Comparison of ENCODE assay signal across 12 cellular contexts in the genomic region with DNA sequence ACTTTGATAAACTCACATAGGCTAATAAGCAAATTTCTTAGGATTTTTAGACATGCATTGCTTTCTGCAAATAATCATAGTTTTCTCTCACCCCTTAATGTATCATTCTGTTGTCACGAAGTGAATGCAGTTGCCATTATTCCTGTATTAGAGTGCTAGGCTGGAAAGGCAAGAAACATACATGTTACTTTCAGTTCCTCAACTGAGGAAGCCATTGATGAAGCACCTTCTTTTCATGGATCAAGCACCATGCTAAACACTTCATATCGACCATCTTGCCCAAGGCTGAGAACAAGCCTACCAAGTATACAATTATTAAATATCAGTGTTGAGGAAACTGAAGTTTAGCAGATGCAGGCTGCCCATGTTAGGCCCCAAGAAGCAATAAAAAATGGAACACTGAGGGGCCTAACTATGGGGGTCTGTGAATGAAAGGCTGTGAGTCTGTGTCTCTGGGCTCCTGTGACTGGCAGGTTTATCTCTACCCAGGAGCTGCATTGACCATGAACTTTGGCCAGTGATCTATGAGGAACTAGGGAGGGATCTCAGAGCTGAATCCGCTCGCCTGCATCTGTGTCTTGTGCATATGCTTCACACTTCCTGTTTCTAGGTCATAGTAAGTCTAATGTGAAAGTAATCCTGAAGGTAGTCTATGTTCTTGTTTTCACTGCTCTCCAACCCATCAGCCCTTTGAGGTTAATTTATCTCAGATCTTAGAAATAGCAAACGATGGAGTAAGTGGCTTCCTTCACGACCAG. TPM values are rescaled to one million over a fixed set of nuclear protein-coding genes. Genes with fewer than 3 reads are reported as not detected.
DNase-seq lines count a peak whose midpoint lies in the region; ATAC-seq, FAIRE-seq and TF ChIP-seq lines count a peak whose summit lies in the region.
"Had no signal": no experiment of that assay in that cellular context is flagged by ENCODE, and none has a peak within 500 bp of the region (broad histone marks: within the 10 kb centered on the region; RNA-seq: fewer than 3 reads in every experiment).

No MANE protein-coding gene starts in this region.

- TF ChIP-seq EP300 in K562 (IDR thresholded peaks at IDR 0.05; ENCODE audit: low read length) = no peak

- TF ChIP-seq RAD21 in K562 (CRISPR knock-in tag; conservative IDR thresholded peaks at IDR 0.05 in 1 of 2, IDR thresholded peaks at IDR 0.05 in 1 of 2) = no peak

- H3K9me3 ChIP-seq in K562 (replicated peaks; ENCODE audit: control insufficient read depth, insufficient read depth, low read depth, low read length) = no peaks in the 10 kb centered on the region
- H3K9me3 ChIP-seq: gastrocnemius medialis, tibial artery had no signal

- no TSS peak for BruUV-seq in K562 (replicated peaks; lab: Mats Ljungman, UMichigan)

- CTCF ChIA-PET in K562 (lab: Yijun Ruan, JAX; ENCODE audit: low intra/inter-chr PET ratio) = no interaction called here
- CTCF ChIA-PET in HEK293T (lab: Yijun Ruan, JAX) = no interaction called here

- no peaks in the 10 kb centered on the region for H3K27me3 ChIP-seq in K562 (ENCODE audit: control insufficient read depth in 2 of 2, insufficient read depth in 2 of 2, low read length in 2 of 2)
- H3K27me3 ChIP-seq: gastrocnemius medialis, tibial artery had no signal

- FAIRE-seq in K562 (lab: Jason Lieb, UNC) = no peak

- no peak for TF ChIP-seq CTCF in K562 (IDR thresholded peaks at IDR 0.05 in 2 of 3, conservative IDR thresholded peaks at IDR 0.05 in 1 of 3; ENCODE audit: insufficient read depth in 2 of 3, low read depth in 1 of 3, low read length in 3 of 3)

- no peaks in the 10 kb centered on the region for H4K20me1 ChIP-seq in K562 (replicated peaks; ENCODE audit: control insufficient read depth, insufficient read depth, low read length)

- WGBS in K562 (ENCODE audit: insufficient coverage, low coverage, missing lambda C conversion rate) = 21% methylated on average over 6 of the region's 6 CpGs

- in situ Hi-C loops in K562 (cut with MboI) = no loop called here

- H3K4me3 ChIP-seq in K562 = no peak overlapping the region
- H3K4me3 ChIP-seq: gastrocnemius medialis, tibial artery had no signal

- TF ChIP-seq POLR2A in K562 (conservative IDR thresholded peaks at IDR 0.05) = no peak

- no peaks in the 10 kb centered on the region for H3K4me1 ChIP-seq in K562 (replicated peaks in 1 of 2; ENCODE audit: control insufficient read depth in 2 of 2, insufficient read depth in 2 of 2, low read length in 2 of 2)
- H3K4me1 ChIP-seq: gastrocnemius medialis, tibial artery had no signal

- POLR2A ChIA-PET in K562 (lab: Yijun Ruan, JAX) = no interaction called here
- POLR2A ChIA-PET in HEK293T (lab: Yijun Ruan, JAX) = no interaction called here

- intact Hi-C loops in K562 (cut with micrococcal nuclease) = no loop called here
- intact Hi-C loops in Right ventricle myocardium superior (cut with DNase I) = no loop called here

- no peak overlapping the region for H3K9ac ChIP-seq in K562 (ENCODE audit: insufficient read depth in 1 of 2, low read depth in 2 of 2, low read length in 2 of 2)

- no peaks in the 10 kb centered on the region for H3K79me2 ChIP-seq in K562 (ENCODE audit: control insufficient read depth, insufficient read depth, low read length)

- H2AFZ ChIP-seq in K562 (ENCODE audit: low read depth, low read length) = no peak overlapping the region

- H3K9me1 ChIP-seq in K562 (ENCODE audit: control insufficient read depth, insufficient read depth, low read length) = no peaks in the 10 kb centered on the region

- no peak overlapping the region for H3K27ac ChIP-seq in K562 (ENCODE audit: extremely low read depth, low read depth, low read length)
- H3K27ac ChIP-seq: gastrocnemius medialis, tibial artery had no signal

- H3K4me2 ChIP-seq in K562 (ENCODE audit: insufficient read depth, low read length) = no peak overlapping the region

- H3K36me3 ChIP-seq in K562 (ENCODE audit: control insufficient read depth, insufficient read depth, low read length) = no peaks in the 10 kb centered on the region
- H3K36me3 ChIP-seq: gastrocnemius medialis, tibial artery had no signal

- peak; percentile 98 for ATAC-seq in GM18870 (IDR thresholded peaks at IDR 0.05; ENCODE audit: unreplicated experiment)
- peak; percentile 90 for ATAC-seq in GM21717 (IDR thresholded peaks at IDR 0.05; ENCODE audit: unreplicated experiment)
- ATAC-seq in HG03354 (IDR thresholded peaks at IDR 0.05; ENCODE audit: poor library complexity, severe bottlenecking, unreplicated experiment) = peak; percentile 94
- peak; percentile 33; the same call in 2 of the 3 replicates for ATAC-seq in K562
- ATAC-seq in Right ventricle myocardium superior (ENCODE audit: poor library complexity) = no peak
- ATAC-seq: gastrocnemius medialis had no signal

- DNase-seq in K562 (ENCODE audit: extremely low read depth in 1 of 4, low spot score in 3 of 4) = no peak
- no peak for DNase-seq in NCI-H774 (lab: John Stamatoyannopoulos, UW)
- no peak for DNase-seq in NCI-H146 treated with DMSO at 0.1 percent for 48 hours (lab: John Stamatoyannopoulos, UW; ENCODE audit: unreplicated experiment)
- no peak for DNase-seq in HEK293T (ENCODE audit: extremely low spot score)
- no peak for DNase-seq in Right ventricle myocardium superior
- DNase-seq: activated CD4-positive, alpha-beta T cell treated with anti-CD3 and anti-CD28 coated beads, Interleukin-2, amount 50 U/mL, for 48 hours; gastrocnemius medialis; tibial artery had no signal

TF ChIP-seq in K562, 482 proteins besides CTCF, POLR2A, EP300 and RAD21 (continues in another document):
- TF ChIP-seq, protein P1, sequence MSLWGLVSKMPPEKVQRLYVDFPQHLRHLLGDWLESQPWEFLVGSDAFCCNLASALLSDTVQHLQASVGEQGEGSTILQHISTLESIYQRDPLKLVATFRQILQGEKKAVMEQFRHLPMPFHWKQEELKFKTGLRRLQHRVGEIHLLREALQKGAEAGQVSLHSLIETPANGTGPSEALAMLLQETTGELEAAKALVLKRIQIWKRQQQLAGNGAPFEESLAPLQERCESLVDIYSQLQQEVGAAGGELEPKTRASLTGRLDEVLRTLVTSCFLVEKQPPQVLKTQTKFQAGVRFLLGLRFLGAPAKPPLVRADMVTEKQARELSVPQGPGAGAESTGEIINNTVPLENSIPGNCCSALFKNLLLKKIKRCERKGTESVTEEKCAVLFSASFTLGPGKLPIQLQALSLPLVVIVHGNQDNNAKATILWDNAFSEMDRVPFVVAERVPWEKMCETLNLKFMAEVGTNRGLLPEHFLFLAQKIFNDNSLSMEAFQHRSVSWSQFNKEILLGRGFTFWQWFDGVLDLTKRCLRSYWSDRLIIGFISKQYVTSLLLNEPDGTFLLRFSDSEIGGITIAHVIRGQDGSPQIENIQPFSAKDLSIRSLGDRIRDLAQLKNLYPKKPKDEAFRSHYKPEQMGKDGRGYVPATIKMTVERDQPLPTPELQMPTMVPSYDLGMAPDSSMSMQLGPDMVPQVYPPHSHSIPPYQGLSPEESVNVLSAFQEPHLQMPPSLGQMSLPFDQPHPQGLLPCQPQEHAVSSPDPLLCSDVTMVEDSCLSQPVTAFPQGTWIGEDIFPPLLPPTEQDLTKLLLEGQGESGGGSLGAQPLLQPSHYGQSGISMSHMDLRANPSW (CRISPR knock-in tag; IDR thresholded peaks at IDR 0.05) = no peak
- TF ChIP-seq NR2C1 (IDR thresholded peaks at IDR 0.05) (no peak), NR2C1 (tag; IDR thresholded peaks at IDR 0.05) (0 out of 2 replicates have a peak, but pooled peaks have one; percentile 24)

TF ChIP-seq in HEK293T, 16 proteins besides CTCF, POLR2A, EP300 and RAD21:
- no peak for TF ChIP-seq LEF1 (IDR thresholded peaks at IDR 0.05; ENCODE audit: borderline replicate concordance)
- no peak for TF ChIP-seq L3MBTL2 (conservative IDR thresholded peaks at IDR 0.05)
- no peak for TF ChIP-seq FOXK2 (IDR thresholded peaks at IDR 0.05)
- TF ChIP-seq NFRKB (IDR thresholded peaks at IDR 0.05) = no peak
- TF ChIP-seq BHLHE40 (IDR thresholded peaks at IDR 0.05; ENCODE audit: borderline replicate concordance) = no peak
- no peak for TF ChIP-seq FOXM1 (IDR thresholded peaks at IDR 0.05; ENCODE audit: borderline replicate concordance)
- TF ChIP-seq CTBP1 (IDR thresholded peaks at IDR 0.05; ENCODE audit: borderline replicate concordance) = no peak
- TF ChIP-seq, protein P2, sequence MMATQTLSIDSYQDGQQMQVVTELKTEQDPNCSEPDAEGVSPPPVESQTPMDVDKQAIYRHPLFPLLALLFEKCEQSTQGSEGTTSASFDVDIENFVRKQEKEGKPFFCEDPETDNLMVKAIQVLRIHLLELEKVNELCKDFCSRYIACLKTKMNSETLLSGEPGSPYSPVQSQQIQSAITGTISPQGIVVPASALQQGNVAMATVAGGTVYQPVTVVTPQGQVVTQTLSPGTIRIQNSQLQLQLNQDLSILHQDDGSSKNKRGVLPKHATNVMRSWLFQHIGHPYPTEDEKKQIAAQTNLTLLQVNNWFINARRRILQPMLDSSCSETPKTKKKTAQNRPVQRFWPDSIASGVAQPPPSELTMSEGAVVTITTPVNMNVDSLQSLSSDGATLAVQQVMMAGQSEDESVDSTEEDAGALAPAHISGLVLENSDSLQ (IDR thresholded peaks at IDR 0.05) = no peak
- no peak for TF ChIP-seq TARDBP (IDR thresholded peaks at IDR 0.05)
- no peak for TF ChIP-seq ZNF384 (IDR thresholded peaks at IDR 0.05)

RNA-seq across cellular contexts. Expression of a gene that starts 16.0 kb away (rescaled TPM):
- total RNA-seq in K562 (2011; cell fraction: chromatin; rRNA removed; ENCODE audit: low replicate concordance) = 24.7 and 33.3 TPM in 2 replicates
- 15.7 and 23.2 TPM in 2 replicates for total RNA-seq in K562 (2011; cell fraction: nucleolus; rRNA removed)
- total RNA-seq in K562 (2011; cell fraction: nucleoplasm; rRNA removed) = 29.8 and 32.1 TPM in 2 replicates
- total RNA-seq in K562 (2014; rRNA removed) = 8.7 and 12.7 TPM in 2 replicates
- total RNA-seq in K562 (2014; rRNA removed; fragmentation: Illumina TruSeq; extraction: Trizol) = 9.8 and 10.1 TPM in 2 replicates
- 7.6 TPM in 2 replicates for total RNA-seq in K562 (2015; rRNA removed; fragmentation: Illumina TruSeq; extraction: Trizol)
- 8.8 and 9.4 TPM in 2 replicates for total RNA-seq in K562 (2021)
- 1.7 and 2.2 TPM in 2 replicates for polyA plus RNA-seq in K562 (2011; rRNA removed)
- polyA plus RNA-seq in K562 (2011; cell fraction: cytosol; rRNA removed) = 1.2 and 1.8 TPM in 2 replicates
- polyA plus RNA-seq in K562 (2011; cell fraction: nucleus; rRNA removed) = 2.7 and 3.1 TPM in 2 replicates
- 6.3 and 10.7 TPM in 2 replicates for polyA plus RNA-seq in K562 (2012)
- polyA plus RNA-seq in K562 (2014; fragmentation: Illumina TruSeq; extraction: Trizol) = 8.3 and 8.4 TPM in 2 replicates
- polyA plus RNA-seq in K562 (2014; fragmentation: Nextera tagmentation; extraction: Ambion mirVana) = 1 to 10 TPM; 1.5 to 1.8 TPM
- polyA plus RNA-seq in K562 (2014; rRNA removed) = 6.2 and 7.1 TPM in 2 replicates
- polyA minus RNA-seq in K562 (2011; rRNA and poly(A)+ RNA removed) = 3.1 and 4.5 TPM in 2 replicates
- polyA minus RNA-seq in K562 (2011; cell fraction: cytosol; rRNA and poly(A)+ RNA removed) = 1.1 and 1.5 TPM in 2 replicates
- polyA minus RNA-seq in K562 (2011; cell fraction: nucleus; rRNA and poly(A)+ RNA removed) = 4.8 and 7.9 TPM in 2 replicates
- not detected for total RNA-seq in Right ventricle myocardium superior
- total RNA-seq: gastrocnemius medialis, myocyte had no signal
